ENCODE assay signal across 16 cellular contexts in the genomic region with DNA sequence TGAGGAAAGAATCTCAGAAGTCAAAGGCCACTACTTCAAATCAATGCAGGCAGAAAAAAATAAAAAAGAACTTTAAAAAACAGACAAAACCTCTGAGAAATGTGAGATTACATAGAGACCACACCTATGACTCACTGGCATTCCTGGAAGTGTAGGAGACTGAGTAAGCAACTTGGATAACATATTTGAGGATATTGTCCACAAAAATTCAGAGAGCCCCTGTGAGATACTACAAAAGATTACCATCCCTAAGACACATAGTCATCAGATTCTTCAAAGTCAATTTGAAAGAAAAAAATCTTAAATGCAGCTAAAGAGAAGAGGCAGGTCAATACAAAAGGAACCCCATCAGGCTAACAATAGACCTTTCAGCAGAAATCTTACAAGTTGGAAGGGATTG.
DNase-seq lines count a peak whose midpoint lies in the region; ATAC-seq, FAIRE-seq and TF ChIP-seq lines count a peak whose summit lies in the region.
"Had no signal": no experiment of that assay in that cellular context is flagged by ENCODE, and none has a peak within 500 bp of the region (broad histone marks: within the 10 kb centered on the region; RNA-seq: fewer than 3 reads in every experiment).

No MANE protein-coding gene starts in this region.

- peak; percentile 74 for FAIRE-seq in keratinocyte (lab: Jason Lieb, UNC)

- H4K20me1 ChIP-seq in keratinocyte (ENCODE audit: control insufficient read depth, extremely low read depth, insufficient read depth, low read length), result no peaks in the 10 kb centered on the region

- dilution Hi-C loops in keratinocyte (cut with MboI; ENCODE audit: extremely low pct_ligation_motif_present, low sequenced_read_pairs), result no loop called here

- peaks cover 7% of the 10 kb centered on the region for H3K27me3 Mint-ChIP-seq in T-helper 17 cell
- H3K27me3 Mint-ChIP-seq: activated B cell treated with CpG ODN at 0.5 μM for 24 hours, memory B cell had no signal

- H3K4me3 Mint-ChIP-seq in T-helper 17 cell, result no peak overlapping the region
- H3K4me3 Mint-ChIP-seq: activated B cell treated with CpG ODN at 0.5 μM for 24 hours; activated T-cell treated with anti-CD3 and anti-CD28 coated beads, Interleukin-2, amount 50 U/mL, for 4 hours; central memory CD8-positive, alpha-beta T cell; memory B cell had no signal

- peak overlapping the region; percentile 56 for H3K4me2 ChIP-seq in keratinocyte (ENCODE audit: control insufficient read depth, extremely low read depth, insufficient read depth, low read depth, low read length)

- H3K36me3 ChIP-seq in brain microvascular endothelial cell (replicated peaks) (no peaks in the 10 kb centered on the region), keratinocyte (ENCODE audit: control insufficient read depth in 2 of 2, extremely low read depth in 1 of 2, insufficient read depth in 2 of 2, low read length in 2 of 2) (no peaks in the 10 kb centered on the region)
- H3K36me3 ChIP-seq: thoracic aorta had no signal

- H3K9ac ChIP-seq in keratinocyte (ENCODE audit: control insufficient read depth, extremely low read depth, insufficient read depth, low read length), result peak overlapping the region; percentile 47

- intact Hi-C loops in lower leg skin (cut with DNase I; ENCODE audit: low total_unique reads), result no loop called here

- H2AFZ ChIP-seq in keratinocyte (ENCODE audit: control insufficient read depth, low read length), result no peak overlapping the region

- no peak for ATAC-seq in T-helper 17 cell
- ATAC-seq: activated T-cell treated with anti-CD3 and anti-CD28 coated beads, Interleukin-2, amount 50 U/mL, for 4 hours; Right ventricle myocardium inferior had no signal

- DNase-seq in AG08396 (ENCODE audit: low spot score), result peak; percentile 42
- DNase-seq in LHCN-M2 (ENCODE audit: low read depth), result peak; percentile 98
- DNase-seq in brain microvascular endothelial cell, result peak; percentile 91
- peak; percentile 66 for DNase-seq in keratinocyte (ENCODE audit: low read depth, low spot score)
- no peak for DNase-seq in lower leg skin (ENCODE audit: low spot score in 2 of 2)
- DNase-seq in T-helper 17 cell, result no peak
- no peak for DNase-seq in activated gamma-delta T cell (lab: John Stamatoyannopoulos, UW)
- no peak for DNase-seq in stimulated activated CD4-positive, alpha-beta T cell treated with anti-CD3 and anti-CD28 coated beads, Interleukin-4, amount 100 ng/mL, for 24 hours
- DNase-seq: activated B cell treated with CpG ODN at 0.5 μM for 24 hours; activated T-cell treated with anti-CD3 and anti-CD28 coated beads, Interleukin-2, amount 50 U/mL, for 4 hours; head of caudate nucleus had no signal

- H3K27ac Mint-ChIP-seq in T-helper 17 cell, result no peak overlapping the region
- H3K27ac Mint-ChIP-seq: activated B cell treated with CpG ODN at 0.5 μM for 24 hours, memory B cell had no signal

- no peaks in the 10 kb centered on the region for H3K79me2 ChIP-seq in keratinocyte (ENCODE audit: control insufficient read depth, insufficient read depth, low read length)

- H3K4me1 Mint-ChIP-seq in T-helper 17 cell, result no peaks in the 10 kb centered on the region
- H3K4me1 Mint-ChIP-seq: activated B cell treated with CpG ODN at 0.5 μM for 24 hours; central memory CD8-positive, alpha-beta T cell; memory B cell had no signal

- in situ Hi-C loops in brain microvascular endothelial cell (cut with HindIII; ENCODE audit: low pct_ligation_motif_present, low sequenced_read_pairs), result no loop called here

- H3K4me1 ChIP-seq in keratinocyte (ENCODE audit: control insufficient read depth, extremely low read depth, insufficient read depth, low read length), result peaks cover 34% of the 10 kb centered on the region

- TF ChIP-seq CTCF in brain microvascular endothelial cell (IDR thresholded peaks at IDR 0.05; ENCODE audit: low read depth, low read length, missing control alignments), result no peak
- no peak for TF ChIP-seq CTCF in keratinocyte (optimal IDR thresholded peaks at IDR 0.05 in 1 of 3, IDR thresholded peaks at IDR 0.05 in 1 of 3, conservative IDR thresholded peaks at IDR 0.05 in 1 of 3; ENCODE audit: extremely low read depth in 1 of 3, insufficient read depth in 2 of 3, low read length in 3 of 3)
- no peak for TF ChIP-seq CTCF in lower leg skin (IDR thresholded peaks at IDR 0.05)

- H3K36me3 Mint-ChIP-seq in T-helper 17 cell (ENCODE audit: low read depth), result no peaks in the 10 kb centered on the region
- H3K36me3 Mint-ChIP-seq: memory B cell had no signal

- H3K9me1 ChIP-seq in keratinocyte (ENCODE audit: control insufficient read depth, extremely low read depth, insufficient read depth, low read length), result no peaks in the 10 kb centered on the region

- H3K27ac ChIP-seq in brain microvascular endothelial cell (peak overlapping the region; percentile 65), keratinocyte (ENCODE audit: control insufficient read depth, insufficient read depth, low read length) (peak overlapping the region; percentile 76)
- H3K27ac ChIP-seq: C4-2B, thoracic aorta had no signal

- H3K9me3 ChIP-seq in keratinocyte (ENCODE audit: control insufficient read depth, low read depth, low read length), result no peaks in the 10 kb centered on the region
- no peaks in the 10 kb centered on the region for H3K9me3 ChIP-seq in T-helper 17 cell (ENCODE audit: control insufficient read depth, low read length, poor library complexity, severe bottlenecking)
- H3K9me3 ChIP-seq: thoracic aorta had no signal

- H3K27me3 ChIP-seq in brain microvascular endothelial cell (replicated peaks) (no peaks in the 10 kb centered on the region), keratinocyte (ENCODE audit: control insufficient read depth, extremely low read depth, insufficient read depth, low read length) (no peaks in the 10 kb centered on the region)

- TF ChIP-seq POLR2A in lower leg skin (IDR thresholded peaks at IDR 0.05), result no peak

- no peak overlapping the region for H3K4me3 ChIP-seq in brain microvascular endothelial cell (ENCODE audit: low read depth, low read length)
- peak overlapping the region in 1 of 3 experiments; percentile 10 for H3K4me3 ChIP-seq in keratinocyte (ENCODE audit: control insufficient read depth in 2 of 3, extremely low read depth in 1 of 3, insufficient read depth in 2 of 3, low read depth in 1 of 3, low read length in 3 of 3)
- no peak overlapping the region for H3K4me3 ChIP-seq in lower leg skin (ENCODE audit: low read depth, poor library complexity, severe bottlenecking)
- H3K4me3 ChIP-seq: thoracic aorta had no signal

Comparison
In these comparisons a context has a peak if more than half of its experiments do, and no peak if none do; other contexts are left out.
1. DNase-seq: peak in AG08396 (single experiment), LHCN-M2 (single experiment), brain microvascular endothelial cell (single experiment) and keratinocyte (single experiment); none in lower leg skin (0 of 2), T-helper 17 cell (0 of 3), activated gamma-delta T cell (single experiment) and stimulated activated CD4-positive, alpha-beta T cell treated with anti-CD3 and anti-CD28 coated beads, Interleukin-4, amount 100 ng/mL, for 24 hours (single experiment).